ENCODE assay signal across 22 cellular contexts in the genomic region with DNA sequence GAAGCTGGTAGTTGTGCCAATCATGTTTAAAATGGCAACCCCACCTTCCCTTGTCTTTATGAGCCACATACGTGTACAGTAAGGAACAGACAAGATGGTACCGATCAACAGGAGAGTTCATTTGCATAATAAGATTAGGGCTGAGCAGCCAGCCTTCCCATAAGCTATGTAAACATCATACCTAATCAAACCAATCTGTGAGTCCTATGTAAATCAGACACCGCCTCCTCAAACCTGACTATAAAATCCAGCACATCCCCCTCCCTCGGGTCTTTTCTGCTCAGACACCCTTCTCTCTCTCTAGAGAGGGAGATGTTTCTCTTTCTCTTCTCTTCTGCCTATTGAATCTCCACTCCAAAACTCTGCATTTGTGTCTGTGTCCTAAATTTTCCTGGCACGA.
DNase-seq lines count a peak whose midpoint lies in the region; TF ChIP-seq lines count a peak whose summit lies in the region.
"Had no signal": no experiment of that assay in that cellular context is flagged by ENCODE, and none has a peak within 500 bp of the region (broad histone marks: within the 10 kb centered on the region; RNA-seq: fewer than 3 reads in every experiment).

No MANE protein-coding gene starts in this region.

- no peak for TF ChIP-seq EP300 in transverse colon (IDR thresholded peaks at IDR 0.05; ENCODE audit: low read depth)

- TF ChIP-seq POLR2A in transverse colon (IDR thresholded peaks at IDR 0.05) = no peak

- no peaks in the 10 kb centered on the region for H3K9me3 ChIP-seq in transverse colon
- H3K9me3 ChIP-seq: neutrophil, prostate gland had no signal

- H3K4me1 ChIP-seq in transverse colon = no peaks in the 10 kb centered on the region
- H3K4me1 ChIP-seq: prostate gland had no signal

- H3K27me3 ChIP-seq in transverse colon = no peaks in the 10 kb centered on the region
- H3K27me3 ChIP-seq: neutrophil had no signal

- no peaks in the 10 kb centered on the region for H3K36me3 ChIP-seq in transverse colon
- H3K36me3 ChIP-seq: neutrophil, prostate gland had no signal

- in situ Hi-C loops in transverse colon (cut with MboI; ENCODE audit: low pct_ligation_motif_present in 1 of 4, low pct_unique_long_range_greater_than_20kb in 1 of 4, low sequenced_read_pairs in 3 of 4) = no loop called here

- WGBS in transverse colon (ENCODE audit: low coverage in 1 of 2), 2 donors = 78 to 85% methylated on average over 3 to 5 of the region's 5 CpGs

- no peak overlapping the region for H3K27ac ChIP-seq in transverse colon
- H3K27ac ChIP-seq: KMS-11, neutrophil, prostate gland had no signal

- peak; percentile 23 to 59 for DNase-seq in NCI-H2081 (lab: John Stamatoyannopoulos, UW)
- DNase-seq in NCI-H2081 treated with DMSO at 0.1 percent for 48 hours (lab: John Stamatoyannopoulos, UW) = no peak
- peak; percentile 28 for DNase-seq in NCI-H345 (lab: John Stamatoyannopoulos, UW)
- DNase-seq in NCI-H82 treated with DMSO at 0.1 percent for 48 hours (lab: John Stamatoyannopoulos, UW; ENCODE audit: unreplicated experiment) = peak; percentile 38
- DNase-seq in C1 segment of cervical spinal cord (lab: John Stamatoyannopoulos, UW) = no peak
- no peak for DNase-seq in Kasumi-1 (lab: John Stamatoyannopoulos, UW)
- DNase-seq in transverse colon = no peak
- no peak for DNase-seq in NCI-H187 treated with DMSO at 0.1 percent for 48 hours (lab: John Stamatoyannopoulos, UW)
- DNase-seq: 8988T; activated CD4-positive, alpha-beta T cell treated with anti-CD3 and anti-CD28 coated beads, Interleukin-2, amount 50 U/mL, for 1 hour; activated naive CD4-positive, alpha-beta T cell treated with anti-CD3 and anti-CD28 coated beads, Interleukin-2, amount 50 U/mL, for 16 hours; amygdala; CD8-positive, alpha-beta T cell; DMS79; effector CD8-positive, alpha-beta T cell; foreskin fibroblast; GOT3; RPMI8226; trophoblast cell had no signal

- intact Hi-C loops in transverse colon (cut with DNase I; ENCODE audit: low total_unique reads) = no loop called here

- no peak overlapping the region for H3K4me3 ChIP-seq in transverse colon
- H3K4me3 ChIP-seq: prostate gland had no signal

- no peak for TF ChIP-seq CTCF in transverse colon (IDR thresholded peaks at IDR 0.05)

Comparison
In these comparisons a context has a peak if more than half of its experiments do, and no peak if none do; other contexts are left out.
1. DNase-seq: peak in NCI-H2081 (2 of 2), NCI-H345 (single experiment) and NCI-H82 treated with DMSO at 0.1 percent for 48 hours (single experiment); none in NCI-H2081 treated with DMSO at 0.1 percent for 48 hours (single experiment), C1 segment of cervical spinal cord (0 of 14), Kasumi-1 (0 of 2), transverse colon (single experiment) and NCI-H187 treated with DMSO at 0.1 percent for 48 hours (single experiment).